Comparison of ENCODE assay signal across 8 cellular contexts in genomic region chr3:11944052-11944673, GRCh38.
DNase-seq lines count a peak whose midpoint lies in the region; FAIRE-seq and TF ChIP-seq lines count a peak whose summit lies in the region.

No MANE protein-coding gene starts in this region.

- intact Hi-C loops in endothelial cell of umbilical vein (cut with micrococcal nuclease), result loop anchor here (2.0 kb wide), 1 partner anchor 537 kb away; no protein-coding TSS in a partner anchor

- H3K4me2 ChIP-seq in endothelial cell of umbilical vein (ENCODE audit: insufficient read depth, low read length) (no peak overlapping the region), neural progenitor cell (no peak overlapping the region)

- H3K4me3 ChIP-seq in endothelial cell of umbilical vein (replicated peaks in 1 of 3; ENCODE audit: insufficient read depth in 1 of 3, low read depth in 1 of 3, low read length in 3 of 3), result no peak overlapping the region
- no peak overlapping the region for H3K4me3 ChIP-seq in neural progenitor cell

- H3K9ac ChIP-seq in endothelial cell of umbilical vein (replicated peaks; ENCODE audit: extremely low read depth, insufficient read depth, low read length) (no peak overlapping the region), neural progenitor cell (no peak overlapping the region)

- H3K27ac ChIP-seq in endothelial cell of umbilical vein (ENCODE audit: insufficient read depth, low read depth, low read length) (no peak overlapping the region), neural progenitor cell (no peak overlapping the region)

- CTCF ChIA-PET in endothelial cell of umbilical vein (lab: Charles Lee), result interaction anchor here (0.5 to 2.2 kb wide), 22 partner anchors 9 to 1306 kb away, joined by 3 to 18 read pairs (median 3); no protein-coding TSS in a partner anchor

- no peak for FAIRE-seq in endothelial cell of umbilical vein (lab: Jason Lieb, UNC)

- no TSS peak for BruUV-seq in endothelial cell of umbilical vein (replicated peaks; lab: Mats Ljungman, UMichigan)

- DNase-seq in SKM-1 treated with dmso at 0.1 percent for 144 hours (lab: John Stamatoyannopoulos, UW; ENCODE audit: unreplicated experiment) (peak; percentile 10), SKM-1 (lab: John Stamatoyannopoulos, UW; ENCODE audit: unreplicated experiment) (no peak), NCI-H526 (lab: John Stamatoyannopoulos, UW) (peak; percentile 21 to 66), endothelial cell of umbilical vein (ENCODE audit: low read depth, low spot score) (peak; percentile 42), neural progenitor cell (ENCODE audit: low spot score) (peak; percentile 69), NCI-H2227 (lab: John Stamatoyannopoulos, UW; ENCODE audit: unreplicated experiment) (no peak), GDM1 (lab: John Stamatoyannopoulos, UW) (no peak)
- DNase-seq in activated T-cell treated with anti-CD3 and anti-CD28 coated beads, Interleukin-2, amount 50 U/mL, for 24 hours, result no peak

- H3K36me3 ChIP-seq in endothelial cell of umbilical vein (ENCODE audit: control insufficient read depth in 2 of 2, extremely low read depth in 1 of 2, insufficient read depth in 2 of 2, low read length in 2 of 2) (no peaks in the 10 kb centered on the region), neural progenitor cell (no peaks in the 10 kb centered on the region)

- dilution Hi-C loops in endothelial cell of umbilical vein (cut with MboI; ENCODE audit: extremely low pct_ligation_motif_present, low sequenced_read_pairs), result no loop called here

- H3K9me1 ChIP-seq in endothelial cell of umbilical vein (replicated peaks; ENCODE audit: control insufficient read depth, extremely low read depth, insufficient read depth, low read length), result no peaks in the 10 kb centered on the region

- H3K9me3 ChIP-seq in endothelial cell of umbilical vein (replicated peaks; ENCODE audit: control insufficient read depth, insufficient read depth, low read length) (no peaks in the 10 kb centered on the region), neural progenitor cell (ENCODE audit: low read depth) (no peaks in the 10 kb centered on the region)

- H3K4me1 ChIP-seq in endothelial cell of umbilical vein (ENCODE audit: control insufficient read depth, extremely low read depth, insufficient read depth, low read length) (no peaks in the 10 kb centered on the region), neural progenitor cell (no peaks in the 10 kb centered on the region)

- no peaks in the 10 kb centered on the region for H3K36me3 Mint-ChIP-seq in neural progenitor cell
- no peaks in the 10 kb centered on the region for H3K36me3 Mint-ChIP-seq in activated T-cell treated with anti-CD3 and anti-CD28 coated beads, Interleukin-2, amount 50 U/mL, for 24 hours (ENCODE audit: low read depth)

- no peaks in the 10 kb centered on the region for H4K20me1 ChIP-seq in endothelial cell of umbilical vein (replicated peaks; ENCODE audit: control insufficient read depth, extremely low read depth, insufficient read depth, low read length)
- no peaks in the 10 kb centered on the region for H4K20me1 ChIP-seq in neural progenitor cell (ENCODE audit: low read depth)

- POLR2A ChIA-PET in endothelial cell of umbilical vein (lab: Charles Lee), result no interaction called here

- H3K9me3 Mint-ChIP-seq in neural progenitor cell, result no peaks in the 10 kb centered on the region
- peaks cover 8% of the 10 kb centered on the region for H3K9me3 Mint-ChIP-seq in activated T-cell treated with anti-CD3 and anti-CD28 coated beads, Interleukin-2, amount 50 U/mL, for 24 hours

- H2AFZ ChIP-seq in endothelial cell of umbilical vein (ENCODE audit: low read depth, low read length) (peak overlapping the region; percentile 31), neural progenitor cell (replicated peaks) (no peak overlapping the region)

- no peaks in the 10 kb centered on the region for H3K27me3 Mint-ChIP-seq in neural progenitor cell (ENCODE audit: insufficient read depth, low read depth)
- peaks cover 23% of the 10 kb centered on the region for H3K27me3 Mint-ChIP-seq in activated T-cell treated with anti-CD3 and anti-CD28 coated beads, Interleukin-2, amount 50 U/mL, for 24 hours

- no peak overlapping the region for H3K4me3 Mint-ChIP-seq in neural progenitor cell
- no peak overlapping the region for H3K4me3 Mint-ChIP-seq in activated T-cell treated with anti-CD3 and anti-CD28 coated beads, Interleukin-2, amount 50 U/mL, for 24 hours

- TF ChIP-seq CTCF in endothelial cell of umbilical vein (IDR thresholded peaks at IDR 0.05; ENCODE audit: extremely low read depth in 1 of 2, insufficient read depth in 1 of 2, low read depth in 1 of 2, low read length in 2 of 2) (peak; percentile 60 to 67), neural progenitor cell (IDR thresholded peaks at IDR 0.05) (peak; percentile 79)

- H3K79me2 ChIP-seq in endothelial cell of umbilical vein (ENCODE audit: control insufficient read depth, insufficient read depth, low read length) (no peaks in the 10 kb centered on the region), neural progenitor cell (ENCODE audit: low read depth) (no peaks in the 10 kb centered on the region)

- TF ChIP-seq POLR2A in endothelial cell of umbilical vein (IDR thresholded peaks at IDR 0.05; ENCODE audit: low read depth, low read length), result no peak

- H3K27me3 ChIP-seq in endothelial cell of umbilical vein (ENCODE audit: control insufficient read depth in 2 of 2, insufficient read depth in 2 of 2, low read length in 2 of 2) (no peaks in the 10 kb centered on the region), neural progenitor cell (no peaks in the 10 kb centered on the region)

- H3K27ac Mint-ChIP-seq in neural progenitor cell, result no peak overlapping the region
- H3K27ac Mint-ChIP-seq in activated T-cell treated with anti-CD3 and anti-CD28 coated beads, Interleukin-2, amount 50 U/mL, for 24 hours, result no peak overlapping the region

- H3F3A ChIP-seq in neural progenitor cell (ENCODE audit: low read depth), result no peaks in the 10 kb centered on the region

- H3K4me1 Mint-ChIP-seq in neural progenitor cell, result no peaks in the 10 kb centered on the region
- H3K4me1 Mint-ChIP-seq in activated T-cell treated with anti-CD3 and anti-CD28 coated beads, Interleukin-2, amount 50 U/mL, for 24 hours (ENCODE audit: low read depth), result no peaks in the 10 kb centered on the region

TF ChIP-seq in endothelial cell of umbilical vein, 7 proteins besides CTCF, POLR2A, EP300 and RAD21:
- TF ChIP-seq MYC (IDR thresholded peaks at IDR 0.05; ENCODE audit: low read depth, low read length) (no peak), JUN (IDR thresholded peaks at IDR 0.05; ENCODE audit: borderline replicate concordance, insufficient read depth, insufficient read length, low read depth) (no peak), MAX (IDR thresholded peaks at IDR 0.05; ENCODE audit: insufficient read depth, insufficient read length) (no peak), EZH2 (IDR thresholded peaks at IDR 0.05; ENCODE audit: borderline replicate concordance, low read depth, low read length, severe bottlenecking) (no peak), FOS (IDR thresholded peaks at IDR 0.05; ENCODE audit: borderline replicate concordance, insufficient read depth, low read length) (no peak), POLR2AphosphoS5 (IDR thresholded peaks at IDR 0.05; ENCODE audit: insufficient read depth, low read depth, low read length) (no peak), GATA2 (IDR thresholded peaks at IDR 0.05; ENCODE audit: insufficient read depth, insufficient read length, low read depth, low read length) (no peak)
TF ChIP-seq in endothelial cell of umbilical vein: peak in this region for 0.

Comparison
In these comparisons a context has a peak if more than half of its experiments do, and no peak if none do; other contexts are left out.
1. DNase-seq: peak in SKM-1 treated with dmso at 0.1 percent for 144 hours (single experiment), NCI-H526 (2 of 2), endothelial cell of umbilical vein (single experiment) and neural progenitor cell (single experiment); none in SKM-1 (single experiment), NCI-H2227 (single experiment), GDM1 (single experiment) and activated T-cell treated with anti-CD3 and anti-CD28 coated beads, Interleukin-2, amount 50 U/mL, for 24 hours (single experiment).